In the genomic region with DNA sequence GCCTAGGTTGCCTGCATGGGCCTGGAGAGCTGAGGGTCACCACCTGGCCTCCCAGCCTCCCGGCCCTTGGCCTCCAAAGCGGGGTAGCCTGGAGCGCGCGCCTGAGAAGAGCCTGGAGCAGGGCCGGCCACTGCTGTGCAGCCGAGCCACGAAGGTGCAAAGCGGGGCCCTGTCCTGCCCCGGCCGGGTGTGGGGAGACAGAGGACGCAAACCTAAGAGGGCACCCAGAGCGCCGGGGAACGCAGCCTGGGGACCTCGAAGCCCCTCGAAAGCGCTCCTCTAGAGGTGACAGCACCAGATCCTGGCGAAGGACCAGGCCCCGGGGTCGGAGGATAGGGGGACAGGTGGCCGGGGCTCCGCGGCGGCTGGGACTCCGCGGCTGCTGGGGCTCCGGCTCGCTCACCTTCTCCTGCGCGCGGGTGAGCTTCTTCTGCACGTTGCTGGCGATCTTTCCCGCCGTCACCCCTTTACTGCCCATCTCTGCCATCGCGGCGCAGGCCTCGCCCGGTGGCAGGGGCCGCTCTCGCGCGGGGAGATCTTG, we compare ENCODE assay signal across 8 cellular contexts. TPM values are rescaled to one million over a fixed set of nuclear protein-coding genes. Genes with fewer than 3 reads are reported as not detected.
A peak's percentile ranks its signal among the peaks of the same experiment; 100 is the strongest.
DNase-seq lines count a peak whose midpoint lies in the region; ATAC-seq and TF ChIP-seq lines count a peak whose summit lies in the region.

No MANE protein-coding gene starts in this region.

- H3K9me3 Mint-ChIP-seq in Caco-2 (ENCODE audit: unreplicated experiment), result no peaks in the 10 kb centered on the region

- DNase-seq in Caco-2 (peak in 1 of 2 experiments; percentile 40), HL-60 (ENCODE audit: low read depth in 1 of 2, low spot score in 1 of 2) (no peak), adipocyte (ENCODE audit: low read depth) (no peak), COLO829 (ENCODE audit: low spot score) (no peak)

- H3K4me3 ChIP-seq in Caco-2 (ENCODE audit: low read depth, low read length), result peak overlapping the region; percentile 98
- peak overlapping the region; percentile 57 for H3K4me3 ChIP-seq in HL-60 (replicated peaks; ENCODE audit: insufficient read depth, low read length)
- peak overlapping the region; percentile 94 for H3K4me3 ChIP-seq in adipocyte (ENCODE audit: low read length)
- peak overlapping the region; percentile 41 for H3K4me3 ChIP-seq in iPS-11a (ENCODE audit: low read depth, low read length)
- H3K4me3 ChIP-seq in skeletal muscle satellite cell (ENCODE audit: low read length), result peak overlapping the region; percentile 92

- H3K4me2 ChIP-seq in skeletal muscle satellite cell (ENCODE audit: low read length), result peak overlapping the region; percentile 87

- peak overlapping the region; percentile 22 for H3K27ac Mint-ChIP-seq in Caco-2 (ENCODE audit: unreplicated experiment)

- H3K9me3 ChIP-seq in Caco-2 (no peaks in the 10 kb centered on the region), adipocyte (ENCODE audit: control insufficient read depth, low read length) (no peaks in the 10 kb centered on the region), skeletal muscle satellite cell (replicated peaks; ENCODE audit: low read length) (no peaks in the 10 kb centered on the region)

- H3K36me3 ChIP-seq in Caco-2 (ENCODE audit: control insufficient read depth, insufficient read depth, low read length), result peaks cover 4% of the 10 kb centered on the region; the same call in 1 of the 2 replicates
- H3K36me3 ChIP-seq in adipocyte (ENCODE audit: control insufficient read depth, insufficient read depth, low read length, severe bottlenecking), result no peaks in the 10 kb centered on the region
- peaks cover 16% of the 10 kb centered on the region for H3K36me3 ChIP-seq in skeletal muscle satellite cell (ENCODE audit: insufficient read depth, low read length)

- H3K36me3 Mint-ChIP-seq in Caco-2 (ENCODE audit: insufficient read depth, unreplicated experiment), result peaks cover 9% of the 10 kb centered on the region

- no peaks in the 10 kb centered on the region for H3K27me3 Mint-ChIP-seq in Caco-2 (ENCODE audit: insufficient read depth, unreplicated experiment)

- H3K27ac ChIP-seq in HL-60 (replicated peaks), result no peak overlapping the region

- H3K9ac ChIP-seq in adipocyte (ENCODE audit: low read length) (peak overlapping the region; percentile 97), skeletal muscle satellite cell (ENCODE audit: low read depth, low read length) (peak overlapping the region; percentile 98)

- H3K4me3 Mint-ChIP-seq in Caco-2 (ENCODE audit: unreplicated experiment), result peak overlapping the region; percentile 85

- POLR2A ChIA-PET in Caco-2 (lab: Charles Lee), result interaction anchor here (0.6 to 1.4 kb wide), 7 partner anchors 8 to 39 kb away, joined by 3 to 24 read pairs (median 4); no protein-coding TSS in a partner anchor

- intact Hi-C loops in Caco-2 (cut with micrococcal nuclease; ENCODE audit: unreplicated experiment), result loop anchor here (2.0 kb wide), 2 partner anchors 50 to 110 kb away; no protein-coding TSS in a partner anchor

- TF ChIP-seq CTCF in Caco-2 (IDR thresholded peaks at IDR 0.05; ENCODE audit: insufficient read depth in 1 of 2, low read depth in 1 of 2, low read length in 1 of 2, severe bottlenecking in 1 of 2, unreplicated experiment in 1 of 2) (no peak), HL-60 (IDR thresholded peaks at IDR 0.05; ENCODE audit: insufficient read depth, low read length) (no peak)

- H3K27me3 ChIP-seq in Caco-2 (replicated peaks; ENCODE audit: control insufficient read depth, insufficient read depth, low read length) (no peaks in the 10 kb centered on the region), HL-60 (ENCODE audit: insufficient read depth, poor library complexity, severe bottlenecking) (peaks cover 16% of the 10 kb centered on the region), adipocyte (replicated peaks; ENCODE audit: control insufficient read depth, insufficient read depth, low read length) (no peaks in the 10 kb centered on the region), skeletal muscle satellite cell (ENCODE audit: control insufficient read depth, insufficient read depth, low read length) (no peaks in the 10 kb centered on the region)

- CTCF ChIA-PET in Caco-2 (lab: Charles Lee), result interaction anchor here (0.8 to 1.4 kb wide), 6 partner anchors 9 to 91 kb away, joined by 3 to 12 read pairs (median 6); no protein-coding TSS in a partner anchor

- H3K4me1 Mint-ChIP-seq in Caco-2 (ENCODE audit: low read depth, unreplicated experiment), result peaks cover 44% of the 10 kb centered on the region

- ATAC-seq in GM21423 (IDR thresholded peaks at IDR 0.05; ENCODE audit: unreplicated experiment) (peak; percentile 20), GM18861 (IDR thresholded peaks at IDR 0.05; ENCODE audit: unreplicated experiment) (no peak)

- TSS peak; percentile 37 for BruUV-seq in Caco-2 (replicated peaks; lab: Mats Ljungman, UMichigan)

- H3K4me1 ChIP-seq in Caco-2 (peaks cover 49% of the 10 kb centered on the region), adipocyte (ENCODE audit: control insufficient read depth, insufficient read depth, low read length) (peaks cover 53% of the 10 kb centered on the region), skeletal muscle satellite cell (ENCODE audit: control insufficient read depth, insufficient read depth, low read length) (peaks cover 52% of the 10 kb centered on the region)

RNA-seq across cellular contexts. Expression of gene BIN1, which starts 0.4 kb away (rescaled TPM):
- total RNA-seq in Caco-2 (2022), result 198 and 205 TPM in 2 replicates
- total RNA-seq in skeletal muscle satellite cell (2012; rRNA removed), result 103 and 112 TPM in 2 replicates

Comparison
In these comparisons a context has a peak if more than half of its experiments do, and no peak if none do; other contexts are left out.
1. H3K4me3 ChIP-seq: peak in every context shown above with its lines; median percentile 98 in Caco-2; 94 in adipocyte; 92 in skeletal muscle satellite cell; 57 in HL-60; 41 in iPS-11a.